Comparison of ENCODE assay signal across 11 cellular contexts in genomic region chr3:5053021-5053831, GRCh38.
A peak's percentile ranks its signal among the peaks of the same experiment; 100 is the strongest.
DNase-seq lines count a peak whose midpoint lies in the region; ATAC-seq and TF ChIP-seq lines count a peak whose summit lies in the region.
"Had no signal": no experiment of that assay in that cellular context is flagged by ENCODE, and none has a peak within 500 bp of the region (broad histone marks: within the 10 kb centered on the region; RNA-seq: fewer than 3 reads in every experiment).

No MANE protein-coding gene starts in this region.

- H3K27ac Mint-ChIP-seq in CD14-positive monocyte = peak overlapping the region; percentile 24 to 91 (median 74)
- H3K27ac Mint-ChIP-seq in activated CD4-positive, alpha-beta memory T cell treated with anti-CD3 and anti-CD28 coated beads for 36 hours = no peak overlapping the region

- H3K27ac ChIP-seq in fibroblast of lung (ENCODE audit: insufficient read depth, low read length) (peak overlapping the region; percentile 34), rectal smooth muscle tissue (ENCODE audit: low read depth, low read length) (peak overlapping the region; percentile 46), left ventricle myocardium inferior (replicated peaks) (no peak overlapping the region)

- peaks cover 2 to 3% (median 3%) of the 10 kb centered on the region in 3 donors for H3K27me3 Mint-ChIP-seq in CD14-positive monocyte (ENCODE audit: low read depth in 3 of 3)
- peaks cover 1% of the 10 kb centered on the region for H3K27me3 Mint-ChIP-seq in activated CD4-positive, alpha-beta memory T cell treated with anti-CD3 and anti-CD28 coated beads for 36 hours

- ATAC-seq in HG03159 (IDR thresholded peaks at IDR 0.05; ENCODE audit: unreplicated experiment) = no peak

- no peaks in the 10 kb centered on the region for H3K36me3 Mint-ChIP-seq in CD14-positive monocyte
- H3K36me3 Mint-ChIP-seq in activated CD4-positive, alpha-beta memory T cell treated with anti-CD3 and anti-CD28 coated beads for 36 hours = no peaks in the 10 kb centered on the region

- DNase-seq in CD14-positive monocyte (ENCODE audit: low spot score) (no peak), MV-4-11 (lab: John Stamatoyannopoulos, UW) (peak; percentile 67), fibroblast of lung (ENCODE audit: low read depth in 2 of 2) (peak in 1 of 2 donors; percentile 95), posterior cingulate gyrus (no peak), left ventricle myocardium inferior (no peak)
- no peak for DNase-seq in activated CD4-positive, alpha-beta memory T cell treated with anti-CD3 and anti-CD28 coated beads for 36 hours
- DNase-seq: activated gamma-delta T cell treated with Interleukin-2 at 50 U/mL for 16 hours, NCI-H2081 treated with DMSO at 0.1 percent for 48 hours had no signal

- H3K27me3 ChIP-seq in fibroblast of lung (ENCODE audit: control insufficient read depth, insufficient read depth, low read length) (no peaks in the 10 kb centered on the region), rectal smooth muscle tissue (ENCODE audit: control insufficient read depth, insufficient read depth, low read length) (no peaks in the 10 kb centered on the region), left ventricle myocardium inferior (ENCODE audit: low read depth) (no peaks in the 10 kb centered on the region)

- no peaks in the 10 kb centered on the region for H3K4me1 ChIP-seq in fibroblast of lung (ENCODE audit: control insufficient read depth, extremely low read depth, insufficient read depth, low read length)
- H3K4me1 ChIP-seq in rectal smooth muscle tissue (ENCODE audit: control insufficient read depth, insufficient read depth, low read length) = peaks cover 3% of the 10 kb centered on the region
- H3K4me1 ChIP-seq in left ventricle myocardium inferior = peaks cover 19% of the 10 kb centered on the region

- H3K4me3 Mint-ChIP-seq in CD14-positive monocyte = peak overlapping the region in 1 of 2 donors; percentile 21
- H3K4me3 Mint-ChIP-seq in activated CD4-positive, alpha-beta memory T cell treated with anti-CD3 and anti-CD28 coated beads for 36 hours = no peak overlapping the region
- H3K4me3 Mint-ChIP-seq: neural crest cell had no signal

- H2AFZ ChIP-seq in fibroblast of lung (ENCODE audit: low read length) = peak overlapping the region; percentile 23

- H3K4me2 ChIP-seq in fibroblast of lung (ENCODE audit: extremely low read depth, insufficient read depth, low read length) = peak overlapping the region; percentile 28

- H3K36me3 ChIP-seq in fibroblast of lung (ENCODE audit: control insufficient read depth, insufficient read depth, low read length) (no peaks in the 10 kb centered on the region), rectal smooth muscle tissue (ENCODE audit: control insufficient read depth, insufficient read depth, low read length) (no peaks in the 10 kb centered on the region), left ventricle myocardium inferior (no peaks in the 10 kb centered on the region)

- H4K20me1 ChIP-seq in fibroblast of lung (ENCODE audit: control insufficient read depth, extremely low read depth, insufficient read depth, low read length) = no peaks in the 10 kb centered on the region

- CTCF ChIA-PET in activated CD4-positive, alpha-beta memory T cell treated with anti-CD3 and anti-CD28 coated beads for 36 hours (lab: Charles Lee) = interaction anchor here (0.7 to 13.8 kb wide), 6 partner anchors 66 to 339 kb away, joined by 4 to 267 read pairs (median 10); partner anchors contain the start of gene BHLHE40

- H3K4me1 Mint-ChIP-seq in CD14-positive monocyte = peaks cover 58% of the 10 kb centered on the region
- H3K4me1 Mint-ChIP-seq in activated CD4-positive, alpha-beta memory T cell treated with anti-CD3 and anti-CD28 coated beads for 36 hours (ENCODE audit: low read depth) = peaks cover 33% of the 10 kb centered on the region
- H3K4me1 Mint-ChIP-seq: neural crest cell had no signal

- H3K9me3 ChIP-seq in fibroblast of lung (ENCODE audit: control insufficient read depth, insufficient read depth, low read depth, low read length) (no peaks in the 10 kb centered on the region), left ventricle myocardium inferior (replicated peaks) (no peaks in the 10 kb centered on the region)

- H3K9ac ChIP-seq in fibroblast of lung (ENCODE audit: insufficient read depth, low read length) (no peak overlapping the region), rectal smooth muscle tissue (ENCODE audit: low read length) (no peak overlapping the region)

- H3K9me3 Mint-ChIP-seq in CD14-positive monocyte = peaks cover 0 to 5% (median 1%) of the 10 kb centered on the region in 7 donors
- H3K9me3 Mint-ChIP-seq in activated CD4-positive, alpha-beta memory T cell treated with anti-CD3 and anti-CD28 coated beads for 36 hours = peaks cover 4% of the 10 kb centered on the region
- H3K9me3 Mint-ChIP-seq: neural crest cell had no signal

- H3K79me2 ChIP-seq in fibroblast of lung (ENCODE audit: control insufficient read depth, insufficient read depth, low read length) = no peaks in the 10 kb centered on the region

- H3K4me3 ChIP-seq in fibroblast of lung (replicated peaks in 1 of 4; ENCODE audit: control extremely low read depth in 1 of 4, insufficient read depth in 1 of 4, low read depth in 3 of 4, low read length in 4 of 4) = no peak overlapping the region
- no peak overlapping the region for H3K4me3 ChIP-seq in rectal smooth muscle tissue (ENCODE audit: low read length)
- H3K4me3 ChIP-seq in left ventricle myocardium inferior = no peak overlapping the region

- intact Hi-C loops in CD14-positive monocyte (cut with micrococcal nuclease) = no loop called here
- intact Hi-C loops in activated CD4-positive, alpha-beta memory T cell treated with anti-CD3 and anti-CD28 coated beads for 36 hours (cut with micrococcal nuclease) = no loop called here
- intact Hi-C loops in posterior cingulate gyrus (cut with DNase I) = no loop called here
- intact Hi-C loops in left ventricle myocardium inferior (cut with micrococcal nuclease) = no loop called here

- TF ChIP-seq CTCF in CD14-positive monocyte (IDR thresholded peaks at IDR 0.05) (no peak), fibroblast of lung (conservative IDR thresholded peaks at IDR 0.05 in 1 of 2, IDR thresholded peaks at IDR 0.05 in 1 of 2; ENCODE audit: low read depth in 1 of 2, low read length in 2 of 2) (no peak), left ventricle myocardium inferior (IDR thresholded peaks at IDR 0.05; ENCODE audit: borderline replicate concordance) (no peak)

- POLR2A ChIA-PET in activated CD4-positive, alpha-beta memory T cell treated with anti-CD3 and anti-CD28 coated beads for 36 hours (lab: Charles Lee) = interaction anchor here (0.6 kb wide), 1 partner anchor 7 kb away, joined by 4 read pairs; no protein-coding TSS in a partner anchor
